Comparison of ENCODE assay signal across 1 cellular context in genomic region chr5:95718203-95718602, GRCh38.
TF ChIP-seq lines count a peak whose summit lies in the region.

No MANE protein-coding gene starts in this region.

TF ChIP-seq in WTC11, 78 proteins besides CTCF, POLR2A, EP300 and RAD21 (continued from another document):
- TF ChIP-seq CBFB (CRISPR knock-in tag; IDR thresholded peaks at IDR 0.05; ENCODE audit: low read depth) (no peak), FOXP1 (CRISPR knock-in tag; IDR thresholded peaks at IDR 0.05; ENCODE audit: borderline replicate concordance) (no peak), FOXP4 (CRISPR knock-in tag; IDR thresholded peaks at IDR 0.05) (no peak), MAX (CRISPR knock-in tag; IDR thresholded peaks at IDR 0.05) (no peak)
